In the genomic region with DNA sequence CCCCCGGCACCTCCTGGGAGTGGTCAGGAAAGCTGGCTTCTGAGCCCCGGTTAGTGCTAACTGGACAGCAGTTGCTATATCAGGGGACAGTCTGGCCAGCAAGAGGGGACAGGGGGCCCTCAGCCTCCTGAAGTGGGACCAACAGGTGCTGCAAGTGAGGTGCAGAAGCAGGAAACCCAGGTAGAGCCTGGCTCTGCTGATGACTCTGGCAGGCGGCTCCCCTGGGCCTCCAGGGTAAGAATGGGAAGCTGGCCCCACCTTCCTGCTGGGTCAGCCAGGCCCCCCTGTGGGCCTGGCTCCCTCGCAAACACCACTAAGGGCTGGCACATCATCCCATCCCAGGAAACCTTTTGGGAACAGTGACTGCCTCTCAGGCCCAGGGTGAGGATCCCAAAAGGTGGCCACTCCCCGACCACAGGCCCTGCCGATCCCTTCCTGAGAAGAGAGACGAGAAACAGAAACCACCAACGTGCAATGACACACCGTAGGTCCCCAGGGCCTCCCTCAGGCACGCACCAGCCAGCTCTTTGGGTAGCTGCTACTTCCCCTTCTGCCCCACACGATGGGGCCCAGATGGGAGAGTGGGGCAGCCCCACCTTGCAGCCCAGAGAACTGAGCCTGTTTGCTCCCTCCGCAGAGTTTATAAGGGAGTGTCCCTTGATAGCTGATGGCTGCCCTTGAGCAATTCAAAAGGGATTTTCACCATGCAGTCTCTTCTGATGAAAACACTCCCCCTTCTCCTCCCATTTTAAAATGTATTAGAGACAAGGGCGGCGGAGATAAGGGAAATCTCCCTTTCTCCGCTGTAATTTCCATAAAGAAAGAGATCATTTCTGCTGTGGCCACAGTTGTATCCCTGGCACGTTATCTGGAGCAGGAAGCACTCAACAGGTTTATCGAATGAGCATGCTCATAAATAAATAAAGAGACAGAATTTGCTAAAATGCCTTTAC, we compare ENCODE assay signal across 8 cellular contexts.
DNase-seq lines count a peak whose midpoint lies in the region; ATAC-seq and TF ChIP-seq lines count a peak whose summit lies in the region.

No MANE protein-coding gene starts in this region.

- POLR2A ChIA-PET in AG04449 (lab: Yijun Ruan, JAX) = interaction anchor here (0.8 to 1.5 kb wide), 4 partner anchors 12 to 77 kb away, joined by 3 to 6 read pairs (median 4); a partner anchor contains a TSS

- no peaks in the 10 kb centered on the region for H3K27me3 ChIP-seq in right cardiac atrium (ENCODE audit: control insufficient read depth, insufficient read depth)

- H3K27ac ChIP-seq in right cardiac atrium (ENCODE audit: low read length) = peak overlapping the region; percentile 19

- DNase-seq in AG04449 (ENCODE audit: low read depth, low spot score) (no peak), GM19238 (ENCODE audit: insufficient read length, low spot score) (peak; percentile 79), SKM-1 (lab: John Stamatoyannopoulos, UW; ENCODE audit: unreplicated experiment) (peak; percentile 95), right cardiac atrium (peak; percentile 37 to 74 (median 64)), iPS-NIHi7 (ENCODE audit: extremely low spot score) (no peak)
- peak; percentile 96 for DNase-seq in activated naive CD4-positive, alpha-beta T cell treated with anti-CD3 and anti-CD28 coated beads for 36 hours
- DNase-seq in stimulated activated CD4-positive, alpha-beta T cell treated with anti-CD3 and anti-CD28 coated beads, TNF-alpha, amount 100 ng/mL, for 24 hours (ENCODE audit: low read depth in 3 of 3) = peak; percentile 71 to 89 (median 78)

- peak overlapping the region; percentile 87 for H3K27ac Mint-ChIP-seq in activated naive CD4-positive, alpha-beta T cell treated with anti-CD3 and anti-CD28 coated beads for 36 hours

- no peaks in the 10 kb centered on the region for H3K27me3 Mint-ChIP-seq in activated naive CD4-positive, alpha-beta T cell treated with anti-CD3 and anti-CD28 coated beads for 36 hours (ENCODE audit: low read depth)

- H3K4me3 Mint-ChIP-seq in activated naive CD4-positive, alpha-beta T cell treated with anti-CD3 and anti-CD28 coated beads for 36 hours = peak overlapping the region; percentile 61

- ATAC-seq in HG03196 (IDR thresholded peaks at IDR 0.05; ENCODE audit: unreplicated experiment) = peak; percentile 68
- peak; percentile 56 to 57 for ATAC-seq in right cardiac atrium

- H3K9me3 ChIP-seq in right cardiac atrium (ENCODE audit: control insufficient read depth, low read length) = no peaks in the 10 kb centered on the region

- CTCF ChIA-PET in AG04449 (lab: Yijun Ruan, JAX) = interaction anchor here (0.8 to 2.9 kb wide), 3 partner anchors 12 to 77 kb away, joined by 3 to 17 read pairs (median 4); a partner anchor contains a TSS
- CTCF ChIA-PET in activated naive CD4-positive, alpha-beta T cell treated with anti-CD3 and anti-CD28 coated beads for 36 hours (lab: Charles Lee) = interaction anchor here (0.5 to 11.3 kb wide), 11 partner anchors 15 to 340 kb away, joined by 3 to 159 read pairs (median 3); a partner anchor contains a TSS

- no peak for TF ChIP-seq CTCF in AG04449 (IDR thresholded peaks at IDR 0.05; ENCODE audit: insufficient read depth, low read length, missing control alignments)

- 19% methylated on average over 17 of the region's 17 CpGs for WGBS in right cardiac atrium

- no peaks in the 10 kb centered on the region for H3K9me3 Mint-ChIP-seq in activated naive CD4-positive, alpha-beta T cell treated with anti-CD3 and anti-CD28 coated beads for 36 hours

- peak overlapping the region; percentile 21 for H3K4me3 ChIP-seq in AG04449 (ENCODE audit: low read depth, low read length)
- no peak overlapping the region for H3K4me3 ChIP-seq in right cardiac atrium (ENCODE audit: low read length)

- H3K36me3 Mint-ChIP-seq in activated naive CD4-positive, alpha-beta T cell treated with anti-CD3 and anti-CD28 coated beads for 36 hours (ENCODE audit: low read depth) = peaks cover 22% of the 10 kb centered on the region

- H3K4me1 Mint-ChIP-seq in activated naive CD4-positive, alpha-beta T cell treated with anti-CD3 and anti-CD28 coated beads for 36 hours (ENCODE audit: low read depth) = peaks cover 77% of the 10 kb centered on the region

- intact Hi-C loops in activated naive CD4-positive, alpha-beta T cell treated with anti-CD3 and anti-CD28 coated beads for 36 hours (cut with micrococcal nuclease) = loop anchor here (1.0 to 5.0 kb wide), 16 partner anchors 22 to 1799 kb away; a partner anchor contains a TSS
- intact Hi-C loops in right cardiac atrium (cut with DNase I) = no loop called here

- H3K4me1 ChIP-seq in right cardiac atrium (ENCODE audit: control insufficient read depth, insufficient read depth, low read length) = peaks cover 8% of the 10 kb centered on the region

Comparison
In these comparisons a context has a peak if more than half of its experiments do, and no peak if none do; other contexts are left out.
1. DNase-seq: peak in GM19238 (single experiment), SKM-1 (single experiment), activated naive CD4-positive, alpha-beta T cell treated with anti-CD3 and anti-CD28 coated beads for 36 hours (single experiment), right cardiac atrium (3 of 3) and stimulated activated CD4-positive, alpha-beta T cell treated with anti-CD3 and anti-CD28 coated beads, TNF-alpha, amount 100 ng/mL, for 24 hours (3 of 3); none in AG04449 (single experiment) and iPS-NIHi7 (single experiment).